18 cellular contexts compared by ENCODE assay signal in the genomic region with DNA sequence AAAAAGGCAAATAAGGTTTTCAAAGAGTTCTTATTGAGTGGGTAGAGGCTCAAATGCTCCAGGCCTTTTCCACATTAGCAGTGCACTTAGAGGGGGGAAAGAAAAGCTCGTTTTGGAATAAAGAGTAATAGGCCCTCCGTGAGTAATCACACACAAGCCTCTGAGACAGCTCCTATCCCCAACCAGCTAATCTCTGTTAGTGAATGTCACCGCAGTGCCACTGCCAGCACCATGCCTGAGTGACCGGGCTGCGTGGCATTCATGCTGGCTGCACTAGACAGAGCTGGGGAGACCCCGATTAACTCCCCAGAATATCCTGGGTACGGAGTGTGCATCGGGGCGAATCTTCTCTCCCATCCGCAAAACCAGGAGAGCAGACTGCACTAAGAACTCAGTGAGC.
"Had no signal": no experiment of that assay in that cellular context is flagged by ENCODE, and none has a peak within 500 bp of the region (broad histone marks: within the 10 kb centered on the region; RNA-seq: fewer than 3 reads in every experiment).

No MANE protein-coding gene starts in this region.

- H3K27ac ChIP-seq: cardiac muscle cell, neutrophil, parathyroid adenoma, sigmoid colon, tibial nerve, uterus had no signal

- ATAC-seq: activated CD4-positive, alpha-beta T cell treated with anti-CD3 and anti-CD28 coated beads for 36 hours; mucosa of descending colon; WTC11 had no signal

- H3K4me1 ChIP-seq: parathyroid adenoma, uterus had no signal

- H3K4me1 Mint-ChIP-seq: WTC11 had no signal

- H3K9me3 Mint-ChIP-seq: activated naive CD8-positive, alpha-beta T cell treated with anti-CD3 and anti-CD28 coated beads for 36 hours; naive B cell; T-helper 2 cell treated with Interferon-gamma antibody and Interleukin-4, amounts not matched to agents 5 μg/mL and 100 μg/mL, for 36 hours; WTC11 had no signal

- H3K4me3 ChIP-seq: cardiac muscle cell, mucosa of descending colon, sigmoid colon, tibial nerve, uterus had no signal

- H3K36me3 ChIP-seq: cardiac muscle cell, neutrophil, sigmoid colon, tibial nerve, uterus had no signal

- H3K36me3 Mint-ChIP-seq: activated naive CD8-positive, alpha-beta T cell treated with anti-CD3 and anti-CD28 coated beads for 36 hours; naive B cell; WTC11 had no signal

- H3K27ac Mint-ChIP-seq: activated CD4-positive, alpha-beta T cell treated with anti-CD3 and anti-CD28 coated beads for 36 hours; activated naive CD8-positive, alpha-beta T cell treated with anti-CD3 and anti-CD28 coated beads for 36 hours; naive B cell; T-helper 2 cell treated with Interferon-gamma antibody and Interleukin-4, amounts not matched to agents 5 μg/mL and 100 μg/mL, for 36 hours; WTC11 had no signal

- H3K9me3 ChIP-seq: mucosa of descending colon, neutrophil, sigmoid colon, tibial nerve, uterus had no signal

- H3K4me3 Mint-ChIP-seq: activated CD4-positive, alpha-beta T cell treated with anti-CD3 and anti-CD28 coated beads for 36 hours; activated naive CD8-positive, alpha-beta T cell treated with anti-CD3 and anti-CD28 coated beads for 36 hours; T-helper 2 cell treated with Interferon-gamma antibody and Interleukin-4, amounts not matched to agents 5 μg/mL and 100 μg/mL, for 36 hours; WTC11 had no signal

- DNase-seq: activated CD4-positive, alpha-beta T cell treated with anti-CD3 and anti-CD28 coated beads for 36 hours; activated CD4-positive, alpha-beta T cell treated with anti-CD3 and anti-CD28 coated beads, Interleukin-2, amount 50 U/mL, for 48 hours; activated naive CD8-positive, alpha-beta T cell treated with anti-CD3 and anti-CD28 coated beads for 36 hours; activated T-cell treated with anti-CD3 and anti-CD28 coated beads for 4 hours; amniotic stem cell; erythroblast; mammary epithelial cell; mucosa of descending colon; naive B cell; sigmoid colon; stimulated activated naive CD4-positive, alpha-beta T cell treated with Interleukin-2 at 50 U/mL for 16 hours; uterus had no signal
